17 cellular contexts compared by ENCODE assay signal in genomic region chr1:159040893-159041724, GRCh38. TPM values are rescaled to one million over a fixed set of nuclear protein-coding genes. Genes with fewer than 3 reads are reported as not detected.
DNase-seq lines count a peak whose midpoint lies in the region; ATAC-seq and TF ChIP-seq lines count a peak whose summit lies in the region.
"Had no signal": no experiment of that assay in that cellular context is flagged by ENCODE, and none has a peak within 500 bp of the region (broad histone marks: within the 10 kb centered on the region; RNA-seq: fewer than 3 reads in every experiment).

No MANE protein-coding gene starts in this region.

- H3K9me3 ChIP-seq in OCI-LY3 (ENCODE audit: insufficient read depth, low read length) (no peaks in the 10 kb centered on the region), fibroblast of lung (ENCODE audit: control insufficient read depth, insufficient read depth, low read depth, low read length) (no peaks in the 10 kb centered on the region), suprapubic skin (no peaks in the 10 kb centered on the region)
- no peaks in the 10 kb centered on the region for H3K9me3 ChIP-seq in naive thymus-derived CD4-positive, alpha-beta T cell (ENCODE audit: control insufficient read depth in 2 of 3, low read length in 3 of 3)
- H3K9me3 ChIP-seq: breast epithelium, MG63, thoracic aorta had no signal

- H3K9ac ChIP-seq in OCI-LY3 (ENCODE audit: low read length): peak overlapping the region; percentile 28
- H3K9ac ChIP-seq in fibroblast of lung (ENCODE audit: insufficient read depth, low read length): no peak overlapping the region

- peak overlapping the region; percentile 74 for H3K27ac ChIP-seq in OCI-LY3 (ENCODE audit: low read length)
- peak overlapping the region; percentile 2 for H3K27ac ChIP-seq in fibroblast of lung (ENCODE audit: insufficient read depth, low read length)
- no peak overlapping the region for H3K27ac ChIP-seq in suprapubic skin
- no peak overlapping the region for H3K27ac ChIP-seq in naive thymus-derived CD4-positive, alpha-beta T cell (ENCODE audit: low read depth, low read length)
- H3K27ac ChIP-seq: 22Rv1, breast epithelium, C4-2B, thoracic aorta had no signal

- H3K36me3 ChIP-seq in OCI-LY3 (replicated peaks; ENCODE audit: low read depth, low read length): peaks cover 52% of the 10 kb centered on the region
- peaks cover 14% of the 10 kb centered on the region for H3K36me3 ChIP-seq in fibroblast of lung (ENCODE audit: control insufficient read depth, insufficient read depth, low read length)
- peaks cover 71% of the 10 kb centered on the region for H3K36me3 ChIP-seq in suprapubic skin
- peaks cover 22 to 69% (median 44%) of the 10 kb centered on the region in 3 experiments for H3K36me3 ChIP-seq in naive thymus-derived CD4-positive, alpha-beta T cell (ENCODE audit: control insufficient read depth in 2 of 3, insufficient read depth in 3 of 3, low read length in 3 of 3)
- H3K36me3 ChIP-seq: breast epithelium had no signal

- H3K4me3 Mint-ChIP-seq in T-helper 1 cell treated with Interleukin-12 subunit alpha and Interleukin-12 subunit beta and Interleukin-4 antibody, amounts not matched to agents 30 μg/mL and 1 μg/mL, for 36 hours: no peak overlapping the region
- H3K4me3 Mint-ChIP-seq in naive thymus-derived CD4-positive, alpha-beta T cell: no peak overlapping the region

- peak overlapping the region; percentile 55 for H3K4me3 ChIP-seq in OCI-LY3 (ENCODE audit: low read length)
- H3K4me3 ChIP-seq in fibroblast of lung (replicated peaks in 1 of 4; ENCODE audit: control extremely low read depth in 1 of 4, insufficient read depth in 1 of 4, low read depth in 3 of 4, low read length in 4 of 4): no peak overlapping the region
- no peak overlapping the region for H3K4me3 ChIP-seq in suprapubic skin
- H3K4me3 ChIP-seq in naive thymus-derived CD4-positive, alpha-beta T cell (ENCODE audit: low read length): no peak overlapping the region
- H3K4me3 ChIP-seq: breast epithelium, MG63, thoracic aorta had no signal

- CTCF ChIA-PET in GM10248 (lab: Yijun Ruan, JAX): interaction anchor here (0.8 to 3.0 kb wide), 6 partner anchors 10 to 43 kb away, joined by 3 to 13 read pairs (median 4); no protein-coding TSS in a partner anchor
- CTCF ChIA-PET in naive thymus-derived CD4-positive, alpha-beta T cell (lab: Charles Lee): interaction anchor here (0.6 kb wide), 1 partner anchor 1051 kb away, joined by 3 read pairs; no protein-coding TSS in a partner anchor

- no peak for TF ChIP-seq POLR2A in suprapubic skin (IDR thresholded peaks at IDR 0.05)

- no peaks in the 10 kb centered on the region for H3K27me3 Mint-ChIP-seq in T-helper 1 cell treated with Interleukin-12 subunit alpha and Interleukin-12 subunit beta and Interleukin-4 antibody, amounts not matched to agents 30 μg/mL and 1 μg/mL, for 36 hours (ENCODE audit: low read depth)
- H3K27me3 Mint-ChIP-seq in naive thymus-derived CD4-positive, alpha-beta T cell: no peaks in the 10 kb centered on the region

- H3K9me3 Mint-ChIP-seq in T-helper 1 cell treated with Interleukin-12 subunit alpha and Interleukin-12 subunit beta and Interleukin-4 antibody, amounts not matched to agents 30 μg/mL and 1 μg/mL, for 36 hours: no peaks in the 10 kb centered on the region
- peaks cover 0 to 1% (median 0%) of the 10 kb centered on the region in 11 donors for H3K9me3 Mint-ChIP-seq in naive thymus-derived CD4-positive, alpha-beta T cell

- peak overlapping the region; percentile 26 for H3K27ac Mint-ChIP-seq in T-helper 1 cell treated with Interleukin-12 subunit alpha and Interleukin-12 subunit beta and Interleukin-4 antibody, amounts not matched to agents 30 μg/mL and 1 μg/mL, for 36 hours
- H3K27ac Mint-ChIP-seq in naive thymus-derived CD4-positive, alpha-beta T cell: peak overlapping the region in 4 of 9 donors; percentile 5 to 53 (median 42)

- WGBS in suprapubic skin: 85% methylated on average over 7 of the region's 7 CpGs

- H3K36me3 Mint-ChIP-seq in T-helper 1 cell treated with Interleukin-12 subunit alpha and Interleukin-12 subunit beta and Interleukin-4 antibody, amounts not matched to agents 30 μg/mL and 1 μg/mL, for 36 hours (ENCODE audit: low read depth): peaks cover 61% of the 10 kb centered on the region
- peaks cover 15 to 62% (median 33%) of the 10 kb centered on the region in 5 donors for H3K36me3 Mint-ChIP-seq in naive thymus-derived CD4-positive, alpha-beta T cell

- TF ChIP-seq CTCF in GM10248 (IDR thresholded peaks at IDR 0.05; ENCODE audit: control extremely low read depth, extremely low read depth, low read depth, missing control alignments): no peak
- no peak for TF ChIP-seq CTCF in OCI-LY3 (IDR thresholded peaks at IDR 0.05; ENCODE audit: low read depth, low read length)
- no peak for TF ChIP-seq CTCF in fibroblast of lung (conservative IDR thresholded peaks at IDR 0.05 in 1 of 2, IDR thresholded peaks at IDR 0.05 in 1 of 2; ENCODE audit: low read depth in 1 of 2, low read length in 2 of 2)
- TF ChIP-seq CTCF in suprapubic skin (IDR thresholded peaks at IDR 0.05): no peak

- H4K20me1 ChIP-seq in OCI-LY3 (ENCODE audit: insufficient read depth, low read length): no peaks in the 10 kb centered on the region
- no peaks in the 10 kb centered on the region for H4K20me1 ChIP-seq in fibroblast of lung (ENCODE audit: control insufficient read depth, extremely low read depth, insufficient read depth, low read length)

- H3K79me2 ChIP-seq in OCI-LY3 (ENCODE audit: low read length) (peaks cover 43% of the 10 kb centered on the region), fibroblast of lung (ENCODE audit: control insufficient read depth, insufficient read depth, low read length) (peaks cover 6% of the 10 kb centered on the region)

- no peak for DNase-seq in T-helper 1 cell
- DNase-seq in GM10248 (ENCODE audit: extremely low spot score): peak; percentile 18
- DNase-seq in fibroblast of lung (ENCODE audit: low read depth in 2 of 2): no peak
- no peak for DNase-seq in suprapubic skin (ENCODE audit: low spot score in 2 of 2)
- DNase-seq in GM19240 (ENCODE audit: insufficient read length, low spot score): no peak
- no peak for DNase-seq in naive thymus-derived CD4-positive, alpha-beta T cell
- DNase-seq: MG63; NCI-H187 treated with DMSO at 0.1 percent for 48 hours; NCI-H526; PC-3; stimulated activated CD4-positive, alpha-beta T cell treated with anti-CD3 and anti-CD28 coated beads, Interleukin-12 subunit alpha, Interleukin-12 subunit beta, amount 100 ng/mL, for 4 hours had no signal

- POLR2A ChIA-PET in GM10248 (lab: Yijun Ruan, JAX): interaction anchor here (0.6 kb wide), 1 partner anchor 1666 kb away, joined by 3 read pairs; no protein-coding TSS in a partner anchor
- POLR2A ChIA-PET in naive thymus-derived CD4-positive, alpha-beta T cell (lab: Charles Lee): no interaction called here

- peaks cover 39% of the 10 kb centered on the region for H3K4me1 Mint-ChIP-seq in T-helper 1 cell treated with Interleukin-12 subunit alpha and Interleukin-12 subunit beta and Interleukin-4 antibody, amounts not matched to agents 30 μg/mL and 1 μg/mL, for 36 hours (ENCODE audit: low read depth)
- H3K4me1 Mint-ChIP-seq in naive thymus-derived CD4-positive, alpha-beta T cell: peaks cover 8 to 50% (median 16%) of the 10 kb centered on the region in 7 donors

- intact Hi-C loops in naive thymus-derived CD4-positive, alpha-beta T cell (cut with micrococcal nuclease): no loop called here

- TF ChIP-seq EP300 in suprapubic skin (IDR thresholded peaks at IDR 0.05): no peak

- H3K4me1 ChIP-seq in OCI-LY3 (ENCODE audit: low read length) (peaks cover 32% of the 10 kb centered on the region), fibroblast of lung (ENCODE audit: control insufficient read depth, extremely low read depth, insufficient read depth, low read length) (peaks cover 9% of the 10 kb centered on the region), suprapubic skin (no peaks in the 10 kb centered on the region)
- H3K4me1 ChIP-seq in naive thymus-derived CD4-positive, alpha-beta T cell (ENCODE audit: control insufficient read depth in 2 of 2, insufficient read depth in 2 of 2, low read length in 2 of 2): peaks cover 3% of the 10 kb centered on the region in 2 donors
- H3K4me1 ChIP-seq: breast epithelium had no signal

- no peak for ATAC-seq in naive thymus-derived CD4-positive, alpha-beta T cell
- ATAC-seq: PC-3 had no signal

- H3K27me3 ChIP-seq in OCI-LY3 (ENCODE audit: low read depth, low read length) (no peaks in the 10 kb centered on the region), fibroblast of lung (ENCODE audit: control insufficient read depth, insufficient read depth, low read length) (no peaks in the 10 kb centered on the region), suprapubic skin (no peaks in the 10 kb centered on the region)
- H3K27me3 ChIP-seq in naive thymus-derived CD4-positive, alpha-beta T cell (ENCODE audit: control insufficient read depth in 2 of 2, insufficient read depth in 2 of 2, low read length in 2 of 2): no peaks in the 10 kb centered on the region
- H3K27me3 ChIP-seq: breast epithelium, MG63 had no signal

- H2AFZ ChIP-seq in OCI-LY3 (ENCODE audit: low read depth, low read length) (no peak overlapping the region), fibroblast of lung (ENCODE audit: low read length) (no peak overlapping the region)

- H3K4me2 ChIP-seq in OCI-LY3 (ENCODE audit: low read length): peak overlapping the region; percentile 72
- H3K4me2 ChIP-seq in fibroblast of lung (ENCODE audit: extremely low read depth, insufficient read depth, low read length): no peak overlapping the region

RNA-seq across cellular contexts. Expression of gene IFI16, which starts 31.4 kb away (rescaled TPM):
- total RNA-seq in fibroblast of lung (134 and 141 TPM in 2 replicates), suprapubic skin (10 to 100 TPM; 52.3 to 70.4 (median 66.0) TPM)
- 193 and 223 TPM in 2 replicates for polyA plus RNA-seq in fibroblast of lung
- polyA plus RNA-seq in fibroblast of lung (2012): 124 and 152 TPM in 2 replicates
- polyA minus RNA-seq in fibroblast of lung (ENCODE audit: low replicate concordance): 22.7 and 29.1 TPM in 2 replicates
- 100 to 1,000 TPM in 2 of 5 experiments, 10 to 100 TPM in 3; 42.4 to 307 (median 96.0) TPM for total RNA-seq in naive thymus-derived CD4-positive, alpha-beta T cell
- polyA plus RNA-seq in naive thymus-derived CD4-positive, alpha-beta T cell: 10 to 100 TPM; 46.1 to 48.0 TPM

RNA-seq across cellular contexts. Expression of gene AIM2, which starts 35.5 kb away (rescaled TPM):
- total RNA-seq in fibroblast of lung: not detected in 2 replicates
- polyA plus RNA-seq in fibroblast of lung: not detected in 2 replicates
- not detected in 2 replicates for polyA plus RNA-seq in fibroblast of lung (2012)
- not detected in 2 replicates for polyA minus RNA-seq in fibroblast of lung (ENCODE audit: low replicate concordance)
- not detected for total RNA-seq in suprapubic skin
- total RNA-seq in naive thymus-derived CD4-positive, alpha-beta T cell: 1 to 10 TPM in 2 of 5 experiments, under 1 TPM in 2, not detected in 1; 0.32 to 8.8 (median 2.1) TPM
- polyA plus RNA-seq in naive thymus-derived CD4-positive, alpha-beta T cell: not detected
- total RNA-seq: PC-3 had no signal

Comparison
In these comparisons a context has a peak if more than half of its experiments do, and no peak if none do; other contexts are left out.
1. H3K27ac ChIP-seq: peak in OCI-LY3 (single experiment) and fibroblast of lung (single experiment); none in suprapubic skin (single experiment) and naive thymus-derived CD4-positive, alpha-beta T cell (single experiment).